In the genomic region with DNA sequence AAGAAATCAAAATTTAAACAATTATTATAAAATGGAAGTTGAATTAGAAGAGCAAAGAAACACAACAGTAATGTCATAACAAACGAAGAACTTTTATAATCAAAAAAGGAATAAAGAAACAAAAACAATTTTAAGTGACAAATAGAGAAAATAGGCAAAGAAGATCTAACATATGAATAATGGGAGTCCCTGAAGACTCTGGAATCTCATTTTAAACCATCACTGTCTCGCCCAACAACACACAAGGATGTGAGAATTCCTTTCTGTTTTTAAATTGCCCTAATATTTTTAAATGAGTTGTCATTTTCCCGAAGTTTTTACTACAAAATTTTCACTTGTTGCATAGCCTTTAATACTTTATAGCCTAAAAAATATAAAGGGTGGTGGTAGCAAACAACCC, we compare ENCODE assay signal across 14 cellular contexts.
DNase-seq lines count a peak whose midpoint lies in the region; ATAC-seq lines count a peak whose summit lies in the region.
"Had no signal": no experiment of that assay in that cellular context is flagged by ENCODE, and none has a peak within 500 bp of the region (broad histone marks: within the 10 kb centered on the region; RNA-seq: fewer than 3 reads in every experiment).

No MANE protein-coding gene starts in this region.

- DNase-seq in DMS53 (lab: John Stamatoyannopoulos, UW) = peak; percentile 21
- DNase-seq in DMS53 treated with DMSO at 0.1 percent for 48 hours (lab: John Stamatoyannopoulos, UW; ENCODE audit: unreplicated experiment) = no peak
- DNase-seq in OCI-M1 (lab: John Stamatoyannopoulos, UW) = peak; percentile 6
- DNase-seq in Kasumi-1 (lab: John Stamatoyannopoulos, UW) = no peak
- DNase-seq: AML-193; Caco-2; Calu3; CD4-positive, alpha-beta T cell; CD8-positive, alpha-beta T cell; DMS79 treated with DMSO at 0.1 percent for 48 hours; GDM1 had no signal

- ATAC-seq in HG02970 (IDR thresholded peaks at IDR 0.05; ENCODE audit: low FRiP score, unreplicated experiment) = no peak
- ATAC-seq: A549; CD8-positive, alpha-beta T cell; GM12878 had no signal

Comparison
In these comparisons a context has a peak if more than half of its experiments do, and no peak if none do; other contexts are left out.
1. DNase-seq: peak in DMS53 (single experiment) and OCI-M1 (single experiment); none in DMS53 treated with DMSO at 0.1 percent for 48 hours (single experiment) and Kasumi-1 (0 of 2).